In the genomic region with DNA sequence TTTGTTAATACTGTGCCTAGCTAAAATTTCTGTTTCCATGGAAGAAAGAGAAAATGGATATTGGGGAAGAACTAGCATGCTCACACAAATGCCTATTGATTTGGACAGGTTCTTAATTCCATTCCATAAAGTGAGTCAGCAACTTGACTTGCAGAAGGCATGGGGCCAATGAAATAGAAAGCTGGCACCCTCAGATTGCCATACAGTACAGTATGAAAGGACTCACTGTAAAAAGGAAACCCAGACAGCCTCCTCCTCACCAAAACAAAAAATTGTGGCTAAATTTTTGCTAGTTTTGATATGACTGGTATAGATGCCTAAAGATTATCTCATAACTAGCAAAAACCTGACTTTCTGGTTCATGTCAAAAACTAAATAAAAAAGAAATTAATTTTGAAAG, we compare ENCODE assay signal across 20 cellular contexts. TPM values are rescaled to one million over a fixed set of nuclear protein-coding genes. Genes with fewer than 3 reads are reported as not detected.
DNase-seq lines count a peak whose midpoint lies in the region; ATAC-seq and TF ChIP-seq lines count a peak whose summit lies in the region.
"Had no signal": no experiment of that assay in that cellular context is flagged by ENCODE, and none has a peak within 500 bp of the region (broad histone marks: within the 10 kb centered on the region; RNA-seq: fewer than 3 reads in every experiment).

No MANE protein-coding gene starts in this region.

- H3K4me3 Mint-ChIP-seq in stimulated activated naive CD8-positive, alpha-beta T cell treated with anti-CD3 and anti-CD28 coated beads, Interleukin-15, amount 100 ng/mL, for 72 hours = no peak overlapping the region
- no peak overlapping the region for H3K4me3 Mint-ChIP-seq in activated T-helper 17 cell treated with anti-CD3 and anti-CD28 coated beads, Interleukin-2, amount 50 U/mL, for 72 hours
- H3K4me3 Mint-ChIP-seq: activated B cell treated with CpG ODN at 0.5 μM for 24 hours; CD8-positive, alpha-beta T cell; central memory CD8-positive, alpha-beta T cell had no signal

- peak; percentile 89 for ATAC-seq in stimulated activated naive CD8-positive, alpha-beta T cell treated with anti-CD3 and anti-CD28 coated beads, Interleukin-15, amount 100 ng/mL, for 72 hours
- no peak for ATAC-seq in stimulated activated naive CD8-positive, alpha-beta T cell treated with anti-CD3 and anti-CD28 coated beads, Interleukin-15, Interleukin-2, amounts not matched to agents 100 U/mL and 50 U/mL, for 24 hours
- ATAC-seq in activated T-helper 17 cell treated with anti-CD3 and anti-CD28 coated beads, Interleukin-2, amount 50 U/mL, for 72 hours (replicated peaks) = peak; percentile 77
- ATAC-seq: CD8-positive, alpha-beta T cell had no signal

- no peaks in the 10 kb centered on the region for H3K9me3 ChIP-seq in right atrium auricular region
- H3K9me3 ChIP-seq: esophagus muscularis mucosa, testis had no signal

- no peaks in the 10 kb centered on the region for H3K27me3 ChIP-seq in right atrium auricular region
- H3K27me3 ChIP-seq: esophagus muscularis mucosa, testis had no signal

- H3K27ac ChIP-seq in right atrium auricular region = no peak overlapping the region
- H3K27ac ChIP-seq: esophagus muscularis mucosa, PC-9, testis had no signal

- TF ChIP-seq CTCF in GM13977 (IDR thresholded peaks at IDR 0.05; ENCODE audit: extremely low read depth, insufficient read depth, missing control alignments) (no peak), right atrium auricular region (IDR thresholded peaks at IDR 0.05) (no peak)

- H3K36me3 Mint-ChIP-seq in activated T-helper 17 cell treated with anti-CD3 and anti-CD28 coated beads, Interleukin-2, amount 50 U/mL, for 72 hours (ENCODE audit: low read depth) = no peaks in the 10 kb centered on the region
- H3K36me3 Mint-ChIP-seq: CD8-positive, alpha-beta T cell had no signal

- H3K4me1 ChIP-seq in right atrium auricular region = no peaks in the 10 kb centered on the region
- H3K4me1 ChIP-seq: esophagus muscularis mucosa, testis had no signal

- peaks cover 5% of the 10 kb centered on the region for H3K4me1 Mint-ChIP-seq in stimulated activated naive CD8-positive, alpha-beta T cell treated with anti-CD3 and anti-CD28 coated beads, Interleukin-15, amount 100 ng/mL, for 72 hours
- peaks cover 6% of the 10 kb centered on the region for H3K4me1 Mint-ChIP-seq in activated T-helper 17 cell treated with anti-CD3 and anti-CD28 coated beads, Interleukin-2, amount 50 U/mL, for 72 hours
- H3K4me1 Mint-ChIP-seq: activated B cell treated with CpG ODN at 0.5 μM for 24 hours; central memory CD8-positive, alpha-beta T cell had no signal

- in situ Hi-C loops in GM13977 (cut with MboI; ENCODE audit: low pct_unique_long_range_greater_than_20kb, low sequenced_read_pairs, unreplicated experiment) = no loop called here

- DNase-seq in stimulated activated naive CD8-positive, alpha-beta T cell treated with anti-CD3 and anti-CD28 coated beads, Interleukin-15, amount 100 ng/mL, for 72 hours = peak in 1 of 2 donors; percentile 11
- no peak for DNase-seq in stimulated activated naive CD8-positive, alpha-beta T cell treated with anti-CD3 and anti-CD28 coated beads, Interleukin-15, Interleukin-2, amounts not matched to agents 100 U/mL and 50 U/mL, for 24 hours
- peak; percentile 27 for DNase-seq in HT1080 (ENCODE audit: low read depth)
- no peak for DNase-seq in GM13977 (ENCODE audit: low spot score)
- DNase-seq in NK-92 treated with Interleukin-12 subunit alpha and Interleukin-12 subunit beta, amount 100 ng/mL, for 24 hours (lab: John Stamatoyannopoulos, UW) = no peak
- no peak for DNase-seq in right atrium auricular region (ENCODE audit: low spot score)
- DNase-seq: activated B cell treated with CpG ODN at 0.5 μM for 24 hours; activated effector memory CD4-positive, alpha-beta T cell treated with anti-CD3 and anti-CD28 coated beads, Interleukin-2, amount 50 U/mL, for 16 hours; amniotic stem cell; CD8-positive, alpha-beta T cell; DMS79; effector CD4-positive, alpha-beta T cell; NCI-H146; NCI-H82; T-helper 9 cell; testis had no signal

- no peaks in the 10 kb centered on the region for H3K27me3 Mint-ChIP-seq in stimulated activated naive CD8-positive, alpha-beta T cell treated with anti-CD3 and anti-CD28 coated beads, Interleukin-15, amount 100 ng/mL, for 72 hours
- peaks cover 7% of the 10 kb centered on the region for H3K27me3 Mint-ChIP-seq in activated T-helper 17 cell treated with anti-CD3 and anti-CD28 coated beads, Interleukin-2, amount 50 U/mL, for 72 hours

- H3K4me3 ChIP-seq in right atrium auricular region = no peak overlapping the region
- H3K4me3 ChIP-seq: esophagus muscularis mucosa, PC-9, testis had no signal

- no peaks in the 10 kb centered on the region for H3K9me3 Mint-ChIP-seq in stimulated activated naive CD8-positive, alpha-beta T cell treated with anti-CD3 and anti-CD28 coated beads, Interleukin-15, amount 100 ng/mL, for 72 hours
- H3K9me3 Mint-ChIP-seq in activated T-helper 17 cell treated with anti-CD3 and anti-CD28 coated beads, Interleukin-2, amount 50 U/mL, for 72 hours = no peaks in the 10 kb centered on the region
- H3K9me3 Mint-ChIP-seq: activated B cell treated with CpG ODN at 0.5 μM for 24 hours; CD8-positive, alpha-beta T cell; central memory CD8-positive, alpha-beta T cell had no signal

- no peaks in the 10 kb centered on the region for H3K36me3 ChIP-seq in right atrium auricular region
- H3K36me3 ChIP-seq: esophagus muscularis mucosa had no signal

- H3K27ac Mint-ChIP-seq in stimulated activated naive CD8-positive, alpha-beta T cell treated with anti-CD3 and anti-CD28 coated beads, Interleukin-15, amount 100 ng/mL, for 72 hours = no peak overlapping the region
- H3K27ac Mint-ChIP-seq in activated T-helper 17 cell treated with anti-CD3 and anti-CD28 coated beads, Interleukin-2, amount 50 U/mL, for 72 hours = no peak overlapping the region
- H3K27ac Mint-ChIP-seq: activated B cell treated with CpG ODN at 0.5 μM for 24 hours; CD8-positive, alpha-beta T cell had no signal

RNA-seq across cellular contexts. Expression of gene TAB3, which starts 11.2 kb away (rescaled TPM):
- 18.6 and 22.0 TPM in 2 replicates for total RNA-seq in HT1080 (2014; rRNA removed; shearing (Covaris generic))
- 16.8 and 24.7 TPM in 2 replicates for polyA plus RNA-seq in HT1080 (2015; cell fraction: cytosol; rRNA removed)
- 18.0 and 21.8 TPM in 2 replicates for polyA plus RNA-seq in HT1080 (2015; cell fraction: nucleus; rRNA removed)
- 10 to 100 TPM; 22.0 to 25.1 TPM for total RNA-seq in activated T-helper 17 cell treated with anti-CD3 and anti-CD28 coated beads, Interleukin-2, amount 50 U/mL, for 72 hours
- total RNA-seq in right atrium auricular region = 10 to 100 TPM; 18.4 to 32.4 TPM
